Comparison of ENCODE assay signal across 8 cellular contexts in genomic region chr1:155001688-155002474, GRCh38. TPM values are rescaled to one million over a fixed set of nuclear protein-coding genes. Genes with fewer than 3 reads are reported as not detected.
A peak's percentile ranks its signal among the peaks of the same experiment; 100 is the strongest.
DNase-seq lines count a peak whose midpoint lies in the region; ATAC-seq and TF ChIP-seq lines count a peak whose summit lies in the region.

No MANE protein-coding gene starts in this region.

- DNase-seq in 8988T (peak; percentile 95), NCI-H2196 (lab: John Stamatoyannopoulos, UW; ENCODE audit: unreplicated experiment) (peak; percentile 99), T47D (ENCODE audit: low read depth in 1 of 2, low spot score in 1 of 2) (peak; percentile 97 to 100)

- TF ChIP-seq CTCF in VCaP (conservative IDR thresholded peaks at IDR 0.05), result peak; percentile 88

- H3K36me3 ChIP-seq in iPS-20b (ENCODE audit: insufficient read depth, low read depth, low read length) (no peaks in the 10 kb centered on the region), skeletal muscle tissue (ENCODE audit: control insufficient read depth in 3 of 3, insufficient read depth in 3 of 3, low read length in 3 of 3) (no peaks in the 10 kb centered on the region)

- peak overlapping the region; percentile 100 for H3K27ac ChIP-seq in VCaP
- peak overlapping the region; percentile 11 for H3K27ac ChIP-seq in iPS-20b (ENCODE audit: low read length)
- H3K27ac ChIP-seq in skeletal muscle tissue (ENCODE audit: low read depth, low read length), result peak overlapping the region; percentile 97

- H3K4me1 ChIP-seq in iPS-20b (ENCODE audit: insufficient read depth, low read length) (peaks cover 15% of the 10 kb centered on the region; the same call in 1 of the 2 replicates), skeletal muscle tissue (ENCODE audit: control insufficient read depth in 3 of 3, insufficient read depth in 3 of 3, low read length in 3 of 3) (peaks cover 40 to 43% (median 42%) of the 10 kb centered on the region in 3 donors)

- H3K9ac ChIP-seq in iPS-20b (ENCODE audit: low read depth, low read length) (peak overlapping the region; percentile 79; the same call in 1 of the 2 replicates), skeletal muscle tissue (ENCODE audit: low read depth in 1 of 3, low read length in 3 of 3) (peak overlapping the region; percentile 88 to 94 (median 91))

- H3K4me3 ChIP-seq in iPS-20b (ENCODE audit: low read length), result peak overlapping the region; percentile 91
- peak overlapping the region; percentile 83 to 95 (median 89) for H3K4me3 ChIP-seq in skeletal muscle tissue (ENCODE audit: low read length in 3 of 3)

- H3K9me3 ChIP-seq in iPS-20b (ENCODE audit: insufficient read depth, low read depth, low read length) (no peaks in the 10 kb centered on the region), skeletal muscle tissue (ENCODE audit: control insufficient read depth in 3 of 3, low read length in 3 of 3) (no peaks in the 10 kb centered on the region)

- ATAC-seq in GM18517 (IDR thresholded peaks at IDR 0.05; ENCODE audit: unreplicated experiment), result peak; percentile 37
- ATAC-seq in HG03103 (IDR thresholded peaks at IDR 0.05; ENCODE audit: low read depth, unreplicated experiment), result peak; percentile 50

- H3K27me3 ChIP-seq in iPS-20b (ENCODE audit: insufficient read depth, low read length) (no peaks in the 10 kb centered on the region), skeletal muscle tissue (ENCODE audit: control insufficient read depth in 3 of 3, insufficient read depth in 3 of 3, low read length in 3 of 3) (no peaks in the 10 kb centered on the region)

- in situ Hi-C loops in T47D (cut with HindIII; ENCODE audit: low pct_unique_long_range_greater_than_20kb, low sequenced_read_pairs), result no loop called here

RNA-seq across cellular contexts. Expression of gene ZBTB7B, which starts 0.7 kb away (rescaled TPM):
- 7.8 TPM for total RNA-seq in skeletal muscle tissue

RNA-seq across cellular contexts. Expression of gene LENEP, which starts 8.5 kb away (rescaled TPM):
- not detected for total RNA-seq in skeletal muscle tissue

RNA-seq across cellular contexts. Expression of gene FLAD1, which starts 18.7 kb away (rescaled TPM):
- total RNA-seq in skeletal muscle tissue, result 16.2 TPM

RNA-seq across cellular contexts. Expression of gene CKS1B, which starts 27.4 kb away (rescaled TPM):
- total RNA-seq in skeletal muscle tissue, result 31.8 TPM

RNA-seq across cellular contexts. Expression of gene SHC1, which starts 31.3 kb away (rescaled TPM):
- 36.0 TPM for total RNA-seq in skeletal muscle tissue

Comparison
In these comparisons a context has a peak if more than half of its experiments do, and no peak if none do; other contexts are left out.
1. Peak in every context shown above with its lines: DNase-seq, ATAC-seq, H3K4me3 ChIP-seq and H3K27ac ChIP-seq.
2. H3K27ac ChIP-seq: peak in every context shown above with its lines; median percentile 100 in VCaP; 97 in skeletal muscle tissue; 11 in iPS-20b.